13 cellular contexts compared by ENCODE assay signal in the genomic region with DNA sequence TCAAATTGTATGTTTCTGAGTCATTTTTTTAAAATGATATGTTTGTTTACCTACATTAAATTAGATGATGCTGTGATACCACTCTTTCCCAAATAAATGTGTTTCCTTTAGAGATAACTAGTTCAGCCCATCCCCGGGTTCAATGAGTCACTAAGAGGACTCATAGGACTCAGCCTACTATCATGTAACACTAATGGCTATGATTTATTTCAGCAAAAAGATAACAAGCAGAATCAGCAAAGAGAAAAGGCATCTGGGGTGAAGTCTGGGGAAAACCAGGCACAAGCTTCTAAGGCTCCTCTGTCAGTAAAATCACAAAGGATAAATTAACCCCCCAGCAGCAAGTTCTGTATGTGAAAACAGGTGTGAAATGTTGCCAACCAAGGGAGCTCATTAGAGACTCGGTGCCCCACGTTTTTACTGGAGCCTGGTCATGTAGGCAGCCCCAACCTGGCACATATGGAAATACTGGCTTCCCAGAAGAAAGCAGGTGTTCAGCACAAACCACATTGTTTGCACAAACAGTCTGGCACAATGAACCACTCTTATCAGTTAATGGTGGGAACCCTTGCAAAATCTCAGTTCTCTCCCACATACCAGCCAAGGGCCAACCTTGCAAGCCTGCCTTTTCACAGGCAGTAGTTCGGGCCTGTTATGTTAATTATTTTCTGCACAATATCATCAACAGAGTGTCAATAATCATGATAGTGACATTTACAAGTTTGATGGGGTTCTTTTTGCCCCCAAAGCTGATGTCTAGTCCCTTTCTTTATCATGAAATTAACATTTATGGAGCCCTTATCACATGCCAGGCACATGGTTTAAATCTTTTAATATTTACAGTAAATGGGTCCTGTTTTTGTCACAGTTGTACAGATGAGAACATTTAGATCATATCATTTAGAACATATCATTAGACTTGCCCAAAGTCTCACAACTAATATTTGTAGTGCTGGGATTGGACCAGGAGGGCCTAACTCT. TPM values are rescaled to one million over a fixed set of nuclear protein-coding genes. Genes with fewer than 3 reads are reported as not detected.
DNase-seq lines count a peak whose midpoint lies in the region; ATAC-seq, FAIRE-seq and TF ChIP-seq lines count a peak whose summit lies in the region.
"Had no signal": no experiment of that assay in that cellular context is flagged by ENCODE, and none has a peak within 500 bp of the region (broad histone marks: within the 10 kb centered on the region; RNA-seq: fewer than 3 reads in every experiment).

No MANE protein-coding gene starts in this region.

- no peaks in the 10 kb centered on the region for H3K9me3 Mint-ChIP-seq in Calu3 (ENCODE audit: low read depth, unreplicated experiment)
- no peaks in the 10 kb centered on the region for H3K9me3 Mint-ChIP-seq in T-helper 2 cell treated with Interferon-gamma antibody and Interleukin-4, amounts not matched to agents 5 μg/mL and 100 μg/mL, for 36 hours
- H3K9me3 Mint-ChIP-seq in activated CD8-positive, alpha-beta T cell treated with anti-CD3 and anti-CD28 coated beads, Interleukin-2, amount 10 ng/mL, durations not matched to agents 7 days and 5 days (ENCODE audit: insufficient read depth), result no peaks in the 10 kb centered on the region
- H3K9me3 Mint-ChIP-seq: stimulated activated memory B cell treated with anti-CD40 and anti-IgM and Interleukin-4, amounts not matched to agents 10 μg/mL and 1 μg/mL and 100 μg/mL, for 72 hours had no signal

- no peaks in the 10 kb centered on the region for H3K36me3 Mint-ChIP-seq in Calu3 (ENCODE audit: insufficient read depth, unreplicated experiment)
- no peaks in the 10 kb centered on the region for H3K36me3 Mint-ChIP-seq in T-helper 2 cell treated with Interferon-gamma antibody and Interleukin-4, amounts not matched to agents 5 μg/mL and 100 μg/mL, for 36 hours (ENCODE audit: low read depth)
- H3K36me3 Mint-ChIP-seq in activated CD8-positive, alpha-beta T cell treated with anti-CD3 and anti-CD28 coated beads, Interleukin-2, amount 10 ng/mL, durations not matched to agents 7 days and 5 days (ENCODE audit: low read depth), result no peaks in the 10 kb centered on the region
- H3K36me3 Mint-ChIP-seq: stimulated activated memory B cell treated with anti-CD40 and anti-IgM and Interleukin-4, amounts not matched to agents 10 μg/mL and 1 μg/mL and 100 μg/mL, for 72 hours had no signal

- no peaks in the 10 kb centered on the region for H4K20me1 ChIP-seq in PC-3 (ENCODE audit: low read length)

- no peak overlapping the region for H3K4me3 Mint-ChIP-seq in Calu3 (ENCODE audit: low read depth, unreplicated experiment)
- H3K4me3 Mint-ChIP-seq in T-helper 2 cell treated with Interferon-gamma antibody and Interleukin-4, amounts not matched to agents 5 μg/mL and 100 μg/mL, for 36 hours, result no peak overlapping the region
- H3K4me3 Mint-ChIP-seq in activated CD8-positive, alpha-beta T cell treated with anti-CD3 and anti-CD28 coated beads, Interleukin-2, amount 10 ng/mL, durations not matched to agents 7 days and 5 days, result no peak overlapping the region
- H3K4me3 Mint-ChIP-seq: stimulated activated memory B cell treated with anti-CD40 and anti-IgM and Interleukin-4, amounts not matched to agents 10 μg/mL and 1 μg/mL and 100 μg/mL, for 72 hours had no signal

- H3K27ac Mint-ChIP-seq in Calu3 (ENCODE audit: unreplicated experiment), result no peak overlapping the region
- H3K27ac Mint-ChIP-seq in T-helper 2 cell treated with Interferon-gamma antibody and Interleukin-4, amounts not matched to agents 5 μg/mL and 100 μg/mL, for 36 hours, result no peak overlapping the region
- no peak overlapping the region for H3K27ac Mint-ChIP-seq in activated CD8-positive, alpha-beta T cell treated with anti-CD3 and anti-CD28 coated beads, Interleukin-2, amount 10 ng/mL, durations not matched to agents 7 days and 5 days
- H3K27ac Mint-ChIP-seq: stimulated activated memory B cell treated with anti-CD40 and anti-IgM and Interleukin-4, amounts not matched to agents 10 μg/mL and 1 μg/mL and 100 μg/mL, for 72 hours had no signal

- POLR2A ChIA-PET in PC-3 (lab: Charles Lee; ENCODE audit: unreplicated experiment), result no interaction called here
- POLR2A ChIA-PET in activated CD8-positive, alpha-beta T cell treated with anti-CD3 and anti-CD28 coated beads, Interleukin-2, amount 10 ng/mL, durations not matched to agents 7 days and 5 days (lab: Charles Lee), result no interaction called here

- H3K4me1 Mint-ChIP-seq in Calu3 (ENCODE audit: low read depth, unreplicated experiment), result peaks cover 27% of the 10 kb centered on the region
- no peaks in the 10 kb centered on the region for H3K4me1 Mint-ChIP-seq in T-helper 2 cell treated with Interferon-gamma antibody and Interleukin-4, amounts not matched to agents 5 μg/mL and 100 μg/mL, for 36 hours (ENCODE audit: low read depth)
- no peaks in the 10 kb centered on the region for H3K4me1 Mint-ChIP-seq in activated CD8-positive, alpha-beta T cell treated with anti-CD3 and anti-CD28 coated beads, Interleukin-2, amount 10 ng/mL, durations not matched to agents 7 days and 5 days (ENCODE audit: low read depth)
- H3K4me1 Mint-ChIP-seq: stimulated activated memory B cell treated with anti-CD40 and anti-IgM and Interleukin-4, amounts not matched to agents 10 μg/mL and 1 μg/mL and 100 μg/mL, for 72 hours had no signal

- peak overlapping the region; percentile 24 for H3K4me2 ChIP-seq in PC-3 (ENCODE audit: low read length)

- TF ChIP-seq CTCF in Calu3 (IDR thresholded peaks at IDR 0.05; ENCODE audit: unreplicated experiment) (no peak), PC-3 (conservative IDR thresholded peaks at IDR 0.05; ENCODE audit: low read depth, low read length) (no peak)

- H3K27ac ChIP-seq in PC-3 (ENCODE audit: low read length), result peak overlapping the region; percentile 37
- H3K27ac ChIP-seq: spleen had no signal

- H3K4me3 ChIP-seq in PC-3 (ENCODE audit: low read length), result no peak overlapping the region
- H3K4me3 ChIP-seq: GM12878, spleen had no signal

- intact Hi-C loops in Calu3 (cut with micrococcal nuclease; ENCODE audit: unreplicated experiment) (no loop called here), PC-3 (cut with micrococcal nuclease) (no loop called here)

- ATAC-seq in PC-3 (peak; percentile 78), HG02981 (IDR thresholded peaks at IDR 0.05; ENCODE audit: unreplicated experiment) (no peak)
- no peak for ATAC-seq in activated CD8-positive, alpha-beta T cell treated with anti-CD3 and anti-CD28 coated beads, Interleukin-2, amount 10 ng/mL, durations not matched to agents 7 days and 5 days
- ATAC-seq: GM12878; stimulated activated memory B cell treated with anti-CD40 and anti-IgM and Interleukin-4, amounts not matched to agents 10 μg/mL and 1 μg/mL and 100 μg/mL, for 72 hours had no signal

- no peak overlapping the region for H3K9ac ChIP-seq in PC-3 (ENCODE audit: low read length)

- no TSS peak for BruUV-seq in Calu3 (replicated peaks; lab: Mats Ljungman, UMichigan)
- BruUV-seq in PC-3 (replicated peaks; lab: Mats Ljungman, UMichigan), result no TSS peak

- no peaks in the 10 kb centered on the region for H3K27me3 ChIP-seq in PC-3 (ENCODE audit: low read length)
- H3K27me3 ChIP-seq: spleen had no signal

- no peaks in the 10 kb centered on the region for H3F3A ChIP-seq in PC-3 (ENCODE audit: low read length, unreplicated experiment)

- CTCF ChIA-PET in Calu3 (lab: Charles Lee), result no interaction called here
- CTCF ChIA-PET in PC-3 (lab: Charles Lee), result no interaction called here
- CTCF ChIA-PET in activated CD8-positive, alpha-beta T cell treated with anti-CD3 and anti-CD28 coated beads, Interleukin-2, amount 10 ng/mL, durations not matched to agents 7 days and 5 days (lab: Charles Lee), result no interaction called here

- H3K36me3 ChIP-seq in PC-3 (ENCODE audit: low read depth, low read length), result no peaks in the 10 kb centered on the region
- H3K36me3 ChIP-seq: spleen had no signal

- no peaks in the 10 kb centered on the region for H3K27me3 Mint-ChIP-seq in Calu3 (ENCODE audit: unreplicated experiment)
- no peaks in the 10 kb centered on the region for H3K27me3 Mint-ChIP-seq in T-helper 2 cell treated with Interferon-gamma antibody and Interleukin-4, amounts not matched to agents 5 μg/mL and 100 μg/mL, for 36 hours (ENCODE audit: low read depth)
- no peaks in the 10 kb centered on the region for H3K27me3 Mint-ChIP-seq in activated CD8-positive, alpha-beta T cell treated with anti-CD3 and anti-CD28 coated beads, Interleukin-2, amount 10 ng/mL, durations not matched to agents 7 days and 5 days (ENCODE audit: low read depth)
- H3K27me3 Mint-ChIP-seq: stimulated activated memory B cell treated with anti-CD40 and anti-IgM and Interleukin-4, amounts not matched to agents 10 μg/mL and 1 μg/mL and 100 μg/mL, for 72 hours had no signal

- no peaks in the 10 kb centered on the region for H3K9me3 ChIP-seq in PC-3 (ENCODE audit: low read length)
- H3K9me3 ChIP-seq: spleen had no signal

- no peaks in the 10 kb centered on the region for H3K9me2 ChIP-seq in PC-3 (replicated peaks; ENCODE audit: low read length)

- DNase-seq in Calu3 (peak; percentile 51), NCI-H1417 treated with DMSO at 0.1 percent for 48 hours (lab: John Stamatoyannopoulos, UW) (peak; percentile 24), PC-3 (peak; percentile 78)
- DNase-seq in T-helper 2 cell treated with Interferon-gamma antibody and Interleukin-4, amounts not matched to agents 5 μg/mL and 100 μg/mL, for 36 hours (ENCODE audit: low spot score), result no peak
- no peak for DNase-seq in activated CD8-positive, alpha-beta T cell treated with anti-CD3 and anti-CD28 coated beads, Interleukin-2, amount 10 ng/mL, durations not matched to agents 7 days and 5 days
- no peak for DNase-seq in activated CD4-positive, alpha-beta T cell treated with anti-CD3 and anti-CD28 coated beads, Interleukin-2, amount 50 U/mL, for 1 hour
- DNase-seq: activated T-cell treated with anti-CD3 and anti-CD28 coated beads, Interleukin-2, amount 50 U/mL, for 1 hour; hippocampal formation; spleen had no signal

- peaks cover 25% of the 10 kb centered on the region for H3K4me1 ChIP-seq in PC-3 (ENCODE audit: insufficient read depth, low read length)

- peak; percentile 21 for FAIRE-seq in islet of Langerhans (lab: Jason Lieb, UNC)
- FAIRE-seq: GM12878 had no signal

- H2AFZ ChIP-seq in PC-3 (ENCODE audit: low read length), result no peak overlapping the region

- no peaks in the 10 kb centered on the region for H3K79me2 ChIP-seq in PC-3 (ENCODE audit: low read length)

RNA-seq across cellular contexts. Expression of a gene that starts 23.1 kb away (rescaled TPM):
- total RNA-seq in Calu3 (2022) (83.4 and 140 TPM in 2 replicates), PC-3 (2014; rRNA removed) (231 and 323 TPM in 2 replicates)
- 1 to 10 TPM; 6.1 to 7.2 TPM for total RNA-seq in activated CD8-positive, alpha-beta T cell treated with anti-CD3 and anti-CD28 coated beads, Interleukin-2, amount 10 ng/mL, durations not matched to agents 7 days and 5 days

Comparison
In these comparisons a context has a peak if more than half of its experiments do, and no peak if none do; other contexts are left out.
1. DNase-seq: peak in Calu3 (single experiment), NCI-H1417 treated with DMSO at 0.1 percent for 48 hours (single experiment) and PC-3 (single experiment); none in T-helper 2 cell treated with Interferon-gamma antibody and Interleukin-4, amounts not matched to agents 5 μg/mL and 100 μg/mL, for 36 hours (single experiment), activated CD8-positive, alpha-beta T cell treated with anti-CD3 and anti-CD28 coated beads, Interleukin-2, amount 10 ng/mL, durations not matched to agents 7 days and 5 days (single experiment) and activated CD4-positive, alpha-beta T cell treated with anti-CD3 and anti-CD28 coated beads, Interleukin-2, amount 50 U/mL, for 1 hour (single experiment).
2. RNA of a gene that starts 23.1 kb away (total RNA-seq): 231 to 323 TPM in PC-3 and 83.4 to 140 TPM in Calu3; 6.1 to 7.2 TPM in activated CD8-positive, alpha-beta T cell treated with anti-CD3 and anti-CD28 coated beads, Interleukin-2, amount 10 ng/mL, durations not matched to agents 7 days and 5 days; every median in the first group is over 10 times any median in the second.